ENCODE assay signal across 10 cellular contexts in genomic region chr10:132388901-132389630, GRCh38. TPM values are rescaled to one million over a fixed set of nuclear protein-coding genes. Genes with fewer than 3 reads are reported as not detected.
DNase-seq lines count a peak whose midpoint lies in the region; ATAC-seq, FAIRE-seq and TF ChIP-seq lines count a peak whose summit lies in the region.
"Had no signal": no experiment of that assay in that cellular context is flagged by ENCODE, and none has a peak within 500 bp of the region (broad histone marks: within the 10 kb centered on the region; RNA-seq: fewer than 3 reads in every experiment).

No MANE protein-coding gene starts in this region.

- no peak for FAIRE-seq in kidney (lab: Jason Lieb, UNC)
- FAIRE-seq in GM12891 (lab: Jason Lieb, UNC), result no peak

- H3K9ac ChIP-seq in kidney (ENCODE audit: low read length in 2 of 2), result peak overlapping the region in 1 of 2 donors; percentile 9

- H3K9me3 ChIP-seq in RWPE2 (ENCODE audit: severe bottlenecking) (no peaks in the 10 kb centered on the region), kidney (ENCODE audit: control insufficient read depth in 1 of 2, low read length in 2 of 2) (no peaks in the 10 kb centered on the region), testis (no peaks in the 10 kb centered on the region)

- H3K27me3 ChIP-seq in RWPE2 (ENCODE audit: insufficient read depth, poor library complexity, severe bottlenecking) (no peaks in the 10 kb centered on the region), testis (no peaks in the 10 kb centered on the region)

- H3K4me1 ChIP-seq in RWPE2 (ENCODE audit: insufficient read depth, poor library complexity, severe bottlenecking) (no peaks in the 10 kb centered on the region), kidney (ENCODE audit: control insufficient read depth in 1 of 2, insufficient read depth in 1 of 2, low read depth in 1 of 2, low read length in 2 of 2) (peaks cover 2 to 8% of the 10 kb centered on the region in 2 donors), testis (peaks cover 10% of the 10 kb centered on the region)

- H3K36me3 ChIP-seq in RWPE2 (ENCODE audit: low read depth) (no peaks in the 10 kb centered on the region), kidney (ENCODE audit: control insufficient read depth in 1 of 2, insufficient read depth in 2 of 2, low read length in 2 of 2) (no peaks in the 10 kb centered on the region), testis (ENCODE audit: low read depth, missing control alignments) (no peaks in the 10 kb centered on the region)

- intact Hi-C loops in kidney (cut with DNase I), result no loop called here
- intact Hi-C loops in testis (cut with DNase I; ENCODE audit: low total_unique reads), result loop anchor here (5.0 to 10.0 kb wide), 2 partner anchors 63 to 246 kb away; no protein-coding TSS in a partner anchor

- WGBS in testis, 2 donors, result 12 to 25% methylated on average over 7 to 20 of the region's 25 CpGs

- TF ChIP-seq POLR2A in testis (IDR thresholded peaks at IDR 0.05) (no peak), GM12891 (IDR thresholded peaks at IDR 0.05; ENCODE audit: low read depth, low read length) (no peak)

- no peak for TF ChIP-seq CTCF in RWPE2 (IDR thresholded peaks at IDR 0.05; ENCODE audit: poor library complexity, severe bottlenecking)
- TF ChIP-seq CTCF in kidney (IDR thresholded peaks at IDR 0.05; ENCODE audit: borderline replicate concordance, extremely low read depth, insufficient read depth), result no peak
- TF ChIP-seq CTCF in testis (IDR thresholded peaks at IDR 0.05), result no peak

- H3K4me3 ChIP-seq in RWPE2 (ENCODE audit: severe bottlenecking) (no peak overlapping the region), kidney (ENCODE audit: low read length in 2 of 2) (no peak overlapping the region), testis (no peak overlapping the region)

- ATAC-seq in RWPE2 (ENCODE audit: low read depth) (peak; percentile 19; the same call in 1 of the 3 replicates), GM18517 (IDR thresholded peaks at IDR 0.05; ENCODE audit: unreplicated experiment) (no peak)

- DNase-seq in activated CD8-positive, alpha-beta memory T cell treated with anti-CD3 and anti-CD28 coated beads for 24 hours, result peak; percentile 62
- DNase-seq in activated CD8-positive, alpha-beta memory T cell treated with anti-CD3 and anti-CD28 coated beads, Interleukin-2, amount 50 U/mL, for 48 hours, result no peak
- DNase-seq in RWPE2 (ENCODE audit: low spot score), result peak; percentile 64
- peak; percentile 78 for DNase-seq in kidney
- peak; percentile 89 for DNase-seq in testis
- DNase-seq in GM12891 (ENCODE audit: insufficient read length, low spot score), result no peak
- DNase-seq in GDM1 (lab: John Stamatoyannopoulos, UW), result no peak
- DNase-seq: C1 segment of cervical spinal cord, NCI-H82 had no signal

- H3K27ac ChIP-seq in RWPE2 (ENCODE audit: poor library complexity, severe bottlenecking) (no peak overlapping the region), kidney (ENCODE audit: low read depth in 2 of 2, low read length in 2 of 2) (no peak overlapping the region), testis (peak overlapping the region in 1 of 2 donors; percentile 71)

TF ChIP-seq in GM12891, 5 proteins besides CTCF, POLR2A, EP300 and RAD21:
- TF ChIP-seq POLR2AphosphoS5 (IDR thresholded peaks at IDR 0.05; ENCODE audit: low read depth, low read length) (no peak), TAF1 (IDR thresholded peaks at IDR 0.05; ENCODE audit: low read depth, low read length) (no peak), SPI1 (IDR thresholded peaks at IDR 0.05; ENCODE audit: low read depth, low read length) (no peak), POU2F2 (IDR thresholded peaks at IDR 0.05; ENCODE audit: low read depth, low read length) (no peak), PAX5 (IDR thresholded peaks at IDR 0.05; ENCODE audit: insufficient read depth, low read length, severe bottlenecking) (no peak)

RNA-seq across cellular contexts. Expression of gene PWWP2B, which starts 7.9 kb away (rescaled TPM):
- 24.3 TPM for total RNA-seq in kidney
- polyA plus RNA-seq in kidney (ENCODE audit: insufficient read depth, low read depth, low replicate concordance), result 12.9 TPM
- total RNA-seq in testis, result 10 to 100 TPM; 32.6 to 45.1 TPM
- polyA plus RNA-seq in testis (ENCODE audit: insufficient read depth, low read depth, low replicate concordance), result 16.0 TPM
- polyA plus RNA-seq in GM12891 (2012; ENCODE audit: low read depth, missing spikeins), result 0.13 TPM

RNA-seq across cellular contexts. Expression of gene LRRC27, which starts 57.1 kb away (rescaled TPM):
- 14.6 TPM for total RNA-seq in kidney
- 14.4 TPM for polyA plus RNA-seq in kidney (ENCODE audit: insufficient read depth, low read depth, low replicate concordance)
- total RNA-seq in testis, result 100 to 1,000 TPM in 1 of 2 donors, 10 to 100 TPM in 1; 49.4 to 110 TPM
- polyA plus RNA-seq in testis (ENCODE audit: insufficient read depth, low read depth, low replicate concordance), result 164 TPM
- polyA plus RNA-seq in GM12891 (2012; ENCODE audit: low read depth, missing spikeins), result 6.0 TPM

Comparison
In these comparisons a context has a peak if more than half of its experiments do, and no peak if none do; other contexts are left out.
1. DNase-seq: peak in activated CD8-positive, alpha-beta memory T cell treated with anti-CD3 and anti-CD28 coated beads for 24 hours (single experiment), RWPE2 (single experiment), kidney (single experiment) and testis (single experiment); none in activated CD8-positive, alpha-beta memory T cell treated with anti-CD3 and anti-CD28 coated beads, Interleukin-2, amount 50 U/mL, for 48 hours (single experiment), GM12891 (single experiment) and GDM1 (single experiment).